8 cellular contexts compared by ENCODE assay signal in the genomic region with DNA sequence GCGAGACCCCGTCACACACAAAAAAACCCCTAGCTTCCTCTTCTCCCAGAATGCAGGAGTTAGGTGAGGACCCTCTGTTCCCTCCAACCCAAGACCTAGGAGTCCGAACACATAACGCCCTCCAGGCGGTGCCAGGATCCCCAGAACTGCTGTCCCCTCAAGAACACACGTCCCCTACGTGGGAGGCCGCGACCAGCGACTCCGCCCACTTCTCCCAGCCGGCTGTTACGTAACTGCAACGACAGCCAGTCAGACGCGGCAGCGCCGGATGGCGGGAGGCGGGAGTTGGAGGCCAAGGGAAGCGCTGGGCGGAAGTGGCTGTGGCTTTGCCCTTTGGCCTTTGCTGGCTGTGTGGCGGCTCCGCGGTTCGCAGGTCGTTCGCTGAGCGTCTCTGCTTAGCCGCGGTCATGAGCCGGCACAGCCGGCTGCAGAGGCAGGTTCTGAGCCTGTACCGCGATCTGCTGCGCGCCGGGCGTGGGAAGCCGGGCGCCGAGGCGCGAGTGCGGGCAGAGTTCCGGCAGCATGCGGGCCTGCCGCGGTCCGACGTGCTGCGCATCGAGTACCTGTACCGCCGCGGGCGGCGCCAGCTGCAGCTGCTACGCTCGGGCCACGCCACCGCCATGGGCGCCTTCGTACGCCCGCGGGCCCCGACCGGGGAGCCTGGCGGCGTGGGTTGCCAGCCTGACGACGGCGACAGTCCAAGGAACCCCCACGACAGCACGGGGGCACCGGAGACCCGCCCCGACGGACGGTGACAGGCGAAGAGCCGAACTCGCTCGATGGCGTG. TPM values are rescaled to one million over a fixed set of nuclear protein-coding genes. Genes with fewer than 3 reads are reported as not detected.
DNase-seq lines count a peak whose midpoint lies in the region; ATAC-seq and TF ChIP-seq lines count a peak whose summit lies in the region.

A gene with protein sequence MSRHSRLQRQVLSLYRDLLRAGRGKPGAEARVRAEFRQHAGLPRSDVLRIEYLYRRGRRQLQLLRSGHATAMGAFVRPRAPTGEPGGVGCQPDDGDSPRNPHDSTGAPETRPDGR (plus strand): TSS at position 321 of the 787 bp plus-strand sequence. CDS start 87 bp downstream, at position 408.

- H3K27ac Mint-ChIP-seq in T-cell, result peak within 1 kb of the TSS; percentile 93 to 97

- no peaks in the 10 kb centered on the region for H3K27me3 ChIP-seq in upper lobe of left lung

- no peaks in the 10 kb centered on the region for H3K27me3 Mint-ChIP-seq in T-cell

- H3K4me3 Mint-ChIP-seq in T-cell, result peak within 1 kb of the TSS; percentile 91 to 95 (median 94)

- H3K9me3 Mint-ChIP-seq in T-cell, result no peaks in the 10 kb centered on the region

- H3K4me3 ChIP-seq in upper lobe of left lung, result peak within 1 kb of the TSS; percentile 67 to 99 (median 86)

- DNase-seq in NCI-H1417 treated with DMSO at 0.1 percent for 48 hours (lab: John Stamatoyannopoulos, UW) (peak; percentile 48), T-cell (peak; percentile 77 to 93 (median 86)), cardiac septum (ENCODE audit: low spot score) (peak; percentile 99), posterior cingulate gyrus (peak; percentile 96 to 100 (median 98)), upper lobe of left lung (peak; percentile 97 to 98)

- peaks cover 6% of the 10 kb centered on the region for H3K36me3 Mint-ChIP-seq in T-cell

- CTCF ChIA-PET in T-cell (lab: Charles Lee), result interaction anchor here in 1 of 2 donors (0.6 to 1.4 kb wide), 2 partner anchors 36 to 175 kb away, joined by 4 to 5 read pairs; no protein-coding TSS in a partner anchor

- peak in 2 of 4 donors; percentile 62 to 82 for TF ChIP-seq POLR2A in upper lobe of left lung (IDR thresholded peaks at IDR 0.05)

- 0 to 1% (median 1%) methylated on average over 85 to 86 of the region's 86 CpGs for WGBS in adipose tissue, 3 donors
- WGBS in upper lobe of left lung, 2 donors, result 0 to 7% methylated on average over 5 to 50 of the region's 86 CpGs

- H3K9me3 ChIP-seq in upper lobe of left lung, result no peaks in the 10 kb centered on the region

- peak; percentile 87 for ATAC-seq in HG02759 (IDR thresholded peaks at IDR 0.05; ENCODE audit: unreplicated experiment)
- peak; percentile 94 to 95 (median 94) for ATAC-seq in T-cell (replicated peaks in 1 of 4)
- ATAC-seq in upper lobe of left lung (ENCODE audit: low FRiP score in 2 of 2), result peak; percentile 94 to 98

- TF ChIP-seq CTCF in GM12872 (IDR thresholded peaks at IDR 0.05; ENCODE audit: insufficient read depth, low read depth, low read length) (0 out of 3 replicates have a peak, but pooled peaks have one; percentile 5), upper lobe of left lung (IDR thresholded peaks at IDR 0.05) (peak in 3 of 6 experiments; percentile 8 to 17 (median 14))

- POLR2A ChIA-PET in T-cell (lab: Charles Lee), result no interaction called here

- no peak for TF ChIP-seq EP300 in upper lobe of left lung (IDR thresholded peaks at IDR 0.05)

- peaks cover 34 to 40% (median 39%) of the 10 kb centered on the region in 3 donors for H3K4me1 Mint-ChIP-seq in T-cell

- H3K36me3 ChIP-seq in upper lobe of left lung, result peaks cover 0 to 16% (median 4%) of the 10 kb centered on the region in 4 donors

- H3K27ac ChIP-seq in adipose tissue (ENCODE audit: low read depth, low read length) (peak within 1 kb of the TSS; percentile 65), upper lobe of left lung (peak within 1 kb of the TSS; percentile 77 to 87 (median 82))

- intact Hi-C loops in cardiac septum (cut with DNase I), result loop anchor here (5.0 kb wide), 1 partner anchor 337 kb away; no protein-coding TSS in a partner anchor
- intact Hi-C loops in posterior cingulate gyrus (cut with DNase I), result loop anchor here (5.0 kb wide), 1 partner anchor 57 kb away; a partner anchor contains a TSS

- H3K4me1 ChIP-seq in upper lobe of left lung, result peaks cover 25 to 46% (median 29%) of the 10 kb centered on the region in 4 donors

RNA-seq across cellular contexts. Expression of the gene that starts here (rescaled TPM):
- total RNA-seq in T-cell, result 10 to 100 TPM; 10.2 to 30.5 (median 27.3) TPM
- polyA plus RNA-seq in adipose tissue, result 10 to 100 TPM; 14.9 to 26.9 (median 18.6) TPM
- 11.0 TPM for total RNA-seq in cardiac septum
- total RNA-seq in upper lobe of left lung, result 10 to 100 TPM; 13.6 to 41.2 (median 28.9) TPM

Comparison
In these comparisons a context has a peak if more than half of its experiments do, and no peak if none do; other contexts are left out.
1. Peak in every context shown above with its lines: DNase-seq, ATAC-seq, H3K4me3 ChIP-seq and H3K27ac ChIP-seq.
2. DNase-seq: peak in every context shown above with its lines; median percentile 99 in cardiac septum; 98 in posterior cingulate gyrus; 98 in upper lobe of left lung; 86 in T-cell; 48 in NCI-H1417 treated with DMSO at 0.1 percent for 48 hours.